Comparison of ENCODE assay signal across 1 cellular context in the genomic region with DNA sequence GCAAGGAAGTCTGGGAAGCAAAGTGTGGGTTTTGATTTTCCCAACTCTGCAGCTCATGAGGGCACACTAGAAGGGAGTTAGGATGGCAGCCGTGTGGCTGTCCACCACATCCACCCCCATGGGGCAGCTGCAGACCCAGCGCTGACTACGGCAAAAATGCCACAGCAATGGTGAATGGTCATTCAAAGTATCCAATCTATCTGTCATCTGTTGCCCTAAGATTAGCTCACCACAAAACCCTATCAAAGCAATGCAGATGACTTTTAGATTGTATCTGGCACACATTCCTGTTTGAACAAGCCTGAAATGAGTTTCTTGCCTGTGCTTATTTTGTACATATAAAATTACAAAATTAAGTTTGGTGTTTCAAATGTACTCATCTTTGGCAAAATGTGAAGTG.
TF ChIP-seq lines count a peak whose summit lies in the region.

No MANE protein-coding gene starts in this region.

TF ChIP-seq in HepG2, 621 proteins besides CTCF, POLR2A, EP300 and RAD21:
- TF ChIP-seq MAFK (conservative IDR thresholded peaks at IDR 0.05 in 1 of 2, IDR thresholded peaks at IDR 0.05 in 1 of 2; ENCODE audit: low read length in 2 of 2) (peak; percentile 46 to 68; a peak in 3 of 4 replicates), XBP1 (CRISPR knock-in tag; IDR thresholded peaks at IDR 0.05) (no peak), ZKSCAN5 (CRISPR knock-in tag; IDR thresholded peaks at IDR 0.05) (no peak), MAFF (IDR thresholded peaks at IDR 0.05; ENCODE audit: low read depth, low read length) (peak; percentile 29; the same call in 1 of the 2 replicates)
TF ChIP-seq in HepG2: peak in this region for 2.
